In the genomic region with DNA sequence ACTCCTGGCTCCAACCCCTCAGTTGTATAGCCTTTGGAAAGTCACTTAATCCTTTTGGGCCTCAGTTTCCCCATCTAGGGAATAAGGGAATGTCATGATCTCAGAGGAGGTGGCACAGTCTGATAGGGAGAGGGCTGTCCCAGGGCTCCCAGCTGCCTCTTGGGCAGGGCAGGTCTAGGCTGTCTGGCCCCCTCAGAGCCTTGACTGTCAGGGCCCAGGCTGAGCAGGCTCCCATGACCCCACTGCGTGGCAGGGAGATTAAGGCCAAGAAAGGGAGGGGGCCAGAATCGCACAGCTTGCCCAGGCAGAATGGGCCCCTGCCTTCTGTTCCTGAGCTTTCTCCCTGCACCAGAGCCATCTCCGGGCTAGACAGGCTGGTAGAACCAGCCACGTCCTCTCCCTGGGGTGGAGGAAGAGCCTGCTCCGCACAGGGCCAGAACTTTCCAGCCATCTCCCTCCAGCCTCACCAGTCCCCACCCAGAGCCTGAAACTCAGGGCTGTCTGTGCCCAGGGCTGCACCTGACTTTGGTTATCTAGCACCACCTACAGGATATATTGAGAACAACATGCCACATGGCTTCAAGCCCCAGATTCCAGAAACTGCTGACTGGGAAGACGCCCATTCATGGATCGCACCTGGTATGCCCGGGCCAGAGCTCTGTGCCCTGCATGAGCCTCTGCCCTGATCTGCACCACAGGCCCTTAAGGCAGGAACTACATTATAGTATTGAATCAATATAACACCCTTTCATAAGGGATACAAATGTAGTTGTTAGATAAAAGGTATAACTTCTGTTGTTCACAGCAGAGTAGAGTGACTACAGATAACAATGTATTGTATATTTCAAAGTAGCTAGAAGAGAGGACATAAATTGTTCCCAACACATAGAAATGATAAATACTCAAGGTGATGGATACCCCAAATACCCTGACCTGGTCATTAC, we compare ENCODE assay signal across 1 cellular context.
TF ChIP-seq lines count a peak whose summit lies in the region.

No MANE protein-coding gene starts in this region.

TF ChIP-seq in K562, 482 proteins besides CTCF, POLR2A, EP300 and RAD21 (continued from another document and continues in another):
- TF ChIP-seq, protein P1, sequence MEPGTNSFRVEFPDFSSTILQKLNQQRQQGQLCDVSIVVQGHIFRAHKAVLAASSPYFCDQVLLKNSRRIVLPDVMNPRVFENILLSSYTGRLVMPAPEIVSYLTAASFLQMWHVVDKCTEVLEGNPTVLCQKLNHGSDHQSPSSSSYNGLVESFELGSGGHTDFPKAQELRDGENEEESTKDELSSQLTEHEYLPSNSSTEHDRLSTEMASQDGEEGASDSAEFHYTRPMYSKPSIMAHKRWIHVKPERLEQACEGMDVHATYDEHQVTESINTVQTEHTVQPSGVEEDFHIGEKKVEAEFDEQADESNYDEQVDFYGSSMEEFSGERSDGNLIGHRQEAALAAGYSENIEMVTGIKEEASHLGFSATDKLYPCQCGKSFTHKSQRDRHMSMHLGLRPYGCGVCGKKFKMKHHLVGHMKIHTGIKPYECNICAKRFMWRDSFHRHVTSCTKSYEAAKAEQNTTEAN (CRISPR knock-in tag; IDR thresholded peaks at IDR 0.05) = no peak
- peak; percentile 88 for TF ChIP-seq ARID2 (IDR thresholded peaks at IDR 0.05)
- TF ChIP-seq MAFK (IDR thresholded peaks at IDR 0.05; ENCODE audit: low read length) = peak; percentile 84
- TF ChIP-seq ASH1L (IDR thresholded peaks at IDR 0.05; ENCODE audit: borderline replicate concordance, low read depth, partially characterized antibody) = no peak
- TF ChIP-seq RAD51 (IDR thresholded peaks at IDR 0.05; ENCODE audit: borderline replicate concordance, low read depth) = no peak
- TF ChIP-seq, protein P2, sequence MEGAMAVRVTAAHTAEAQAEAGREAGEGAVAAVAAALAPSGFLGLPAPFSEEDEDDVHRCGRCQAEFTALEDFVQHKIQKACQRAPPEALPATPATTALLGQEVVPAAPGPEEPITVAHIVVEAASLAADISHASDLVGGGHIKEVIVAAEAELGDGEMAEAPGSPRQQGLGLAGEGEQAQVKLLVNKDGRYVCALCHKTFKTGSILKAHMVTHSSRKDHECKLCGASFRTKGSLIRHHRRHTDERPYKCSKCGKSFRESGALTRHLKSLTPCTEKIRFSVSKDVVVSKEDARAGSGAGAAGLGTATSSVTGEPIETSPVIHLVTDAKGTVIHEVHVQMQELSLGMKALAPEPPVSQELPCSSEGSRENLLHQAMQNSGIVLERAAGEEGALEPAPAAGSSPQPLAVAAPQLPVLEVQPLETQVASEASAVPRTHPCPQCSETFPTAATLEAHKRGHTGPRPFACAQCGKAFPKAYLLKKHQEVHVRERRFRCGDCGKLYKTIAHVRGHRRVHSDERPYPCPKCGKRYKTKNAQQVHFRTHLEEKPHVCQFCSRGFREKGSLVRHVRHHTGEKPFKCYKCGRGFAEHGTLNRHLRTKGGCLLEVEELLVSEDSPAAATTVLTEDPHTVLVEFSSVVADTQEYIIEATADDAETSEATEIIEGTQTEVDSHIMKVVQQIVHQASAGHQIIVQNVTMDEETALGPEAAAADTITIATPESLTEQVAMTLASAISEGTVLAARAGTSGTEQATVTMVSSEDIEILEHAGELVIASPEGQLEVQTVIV (CRISPR knock-in tag; IDR thresholded peaks at IDR 0.05; ENCODE audit: borderline replicate concordance) = no peak
- TF ChIP-seq RBM25 (IDR thresholded peaks at IDR 0.05; ENCODE audit: low read depth, low read length, severe bottlenecking) = no peak
- TF ChIP-seq, protein P3, sequence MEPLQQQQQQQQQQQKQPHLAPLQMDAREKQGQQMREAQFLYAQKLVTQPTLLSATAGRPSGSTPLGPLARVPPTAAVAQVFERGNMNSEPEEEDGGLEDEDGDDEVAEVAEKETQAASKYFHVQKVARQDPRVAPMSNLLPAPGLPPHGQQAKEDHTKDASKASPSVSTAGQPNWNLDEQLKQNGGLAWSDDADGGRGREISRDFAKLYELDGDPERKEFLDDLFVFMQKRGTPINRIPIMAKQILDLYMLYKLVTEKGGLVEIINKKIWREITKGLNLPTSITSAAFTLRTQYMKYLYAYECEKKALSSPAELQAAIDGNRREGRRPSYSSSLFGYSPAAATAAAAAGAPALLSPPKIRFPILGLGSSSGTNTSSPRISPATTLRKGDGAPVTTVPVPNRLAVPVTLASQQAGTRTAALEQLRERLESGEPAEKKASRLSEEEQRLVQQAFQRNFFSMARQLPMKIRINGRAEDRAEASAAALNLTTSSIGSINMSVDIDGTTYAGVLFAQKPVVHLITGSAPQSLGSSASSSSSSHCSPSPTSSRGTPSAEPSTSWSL (CRISPR knock-in tag; IDR thresholded peaks at IDR 0.05; ENCODE audit: borderline replicate concordance) = no peak
- no peak for TF ChIP-seq PURB (CRISPR knock-in tag; IDR thresholded peaks at IDR 0.05; ENCODE audit: low read depth)
- no peak for TF ChIP-seq GABPA (tag; conservative IDR thresholded peaks at IDR 0.05; ENCODE audit: low read depth)
- TF ChIP-seq, protein P4, sequence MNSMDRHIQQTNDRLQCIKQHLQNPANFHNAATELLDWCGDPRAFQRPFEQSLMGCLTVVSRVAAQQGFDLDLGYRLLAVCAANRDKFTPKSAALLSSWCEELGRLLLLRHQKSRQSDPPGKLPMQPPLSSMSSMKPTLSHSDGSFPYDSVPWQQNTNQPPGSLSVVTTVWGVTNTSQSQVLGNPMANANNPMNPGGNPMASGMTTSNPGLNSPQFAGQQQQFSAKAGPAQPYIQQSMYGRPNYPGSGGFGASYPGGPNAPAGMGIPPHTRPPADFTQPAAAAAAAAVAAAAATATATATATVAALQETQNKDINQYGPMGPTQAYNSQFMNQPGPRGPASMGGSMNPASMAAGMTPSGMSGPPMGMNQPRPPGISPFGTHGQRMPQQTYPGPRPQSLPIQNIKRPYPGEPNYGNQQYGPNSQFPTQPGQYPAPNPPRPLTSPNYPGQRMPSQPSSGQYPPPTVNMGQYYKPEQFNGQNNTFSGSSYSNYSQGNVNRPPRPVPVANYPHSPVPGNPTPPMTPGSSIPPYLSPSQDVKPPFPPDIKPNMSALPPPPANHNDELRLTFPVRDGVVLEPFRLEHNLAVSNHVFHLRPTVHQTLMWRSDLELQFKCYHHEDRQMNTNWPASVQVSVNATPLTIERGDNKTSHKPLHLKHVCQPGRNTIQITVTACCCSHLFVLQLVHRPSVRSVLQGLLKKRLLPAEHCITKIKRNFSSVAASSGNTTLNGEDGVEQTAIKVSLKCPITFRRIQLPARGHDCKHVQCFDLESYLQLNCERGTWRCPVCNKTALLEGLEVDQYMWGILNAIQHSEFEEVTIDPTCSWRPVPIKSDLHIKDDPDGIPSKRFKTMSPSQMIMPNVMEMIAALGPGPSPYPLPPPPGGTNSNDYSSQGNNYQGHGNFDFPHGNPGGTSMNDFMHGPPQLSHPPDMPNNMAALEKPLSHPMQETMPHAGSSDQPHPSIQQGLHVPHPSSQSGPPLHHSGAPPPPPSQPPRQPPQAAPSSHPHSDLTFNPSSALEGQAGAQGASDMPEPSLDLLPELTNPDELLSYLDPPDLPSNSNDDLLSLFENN (IDR thresholded peaks at IDR 0.05; ENCODE audit: low read depth in 2 of 2, low read length in 2 of 2) = no peak
- TF ChIP-seq MAFF (IDR thresholded peaks at IDR 0.05; ENCODE audit: low read length) = peak; percentile 79
- no peak for TF ChIP-seq ZNF212 (CRISPR knock-in tag; IDR thresholded peaks at IDR 0.05)
- no peak for TF ChIP-seq ILK (tag; IDR thresholded peaks at IDR 0.05; ENCODE audit: borderline replicate concordance, low read depth)
- no peak for TF ChIP-seq ADNP (tag; IDR thresholded peaks at IDR 0.05)
- no peak for TF ChIP-seq SP2 (IDR thresholded peaks at IDR 0.05; ENCODE audit: extremely low read depth, low read depth, low read length, poor library complexity, severe bottlenecking)
- TF ChIP-seq, protein P5, sequence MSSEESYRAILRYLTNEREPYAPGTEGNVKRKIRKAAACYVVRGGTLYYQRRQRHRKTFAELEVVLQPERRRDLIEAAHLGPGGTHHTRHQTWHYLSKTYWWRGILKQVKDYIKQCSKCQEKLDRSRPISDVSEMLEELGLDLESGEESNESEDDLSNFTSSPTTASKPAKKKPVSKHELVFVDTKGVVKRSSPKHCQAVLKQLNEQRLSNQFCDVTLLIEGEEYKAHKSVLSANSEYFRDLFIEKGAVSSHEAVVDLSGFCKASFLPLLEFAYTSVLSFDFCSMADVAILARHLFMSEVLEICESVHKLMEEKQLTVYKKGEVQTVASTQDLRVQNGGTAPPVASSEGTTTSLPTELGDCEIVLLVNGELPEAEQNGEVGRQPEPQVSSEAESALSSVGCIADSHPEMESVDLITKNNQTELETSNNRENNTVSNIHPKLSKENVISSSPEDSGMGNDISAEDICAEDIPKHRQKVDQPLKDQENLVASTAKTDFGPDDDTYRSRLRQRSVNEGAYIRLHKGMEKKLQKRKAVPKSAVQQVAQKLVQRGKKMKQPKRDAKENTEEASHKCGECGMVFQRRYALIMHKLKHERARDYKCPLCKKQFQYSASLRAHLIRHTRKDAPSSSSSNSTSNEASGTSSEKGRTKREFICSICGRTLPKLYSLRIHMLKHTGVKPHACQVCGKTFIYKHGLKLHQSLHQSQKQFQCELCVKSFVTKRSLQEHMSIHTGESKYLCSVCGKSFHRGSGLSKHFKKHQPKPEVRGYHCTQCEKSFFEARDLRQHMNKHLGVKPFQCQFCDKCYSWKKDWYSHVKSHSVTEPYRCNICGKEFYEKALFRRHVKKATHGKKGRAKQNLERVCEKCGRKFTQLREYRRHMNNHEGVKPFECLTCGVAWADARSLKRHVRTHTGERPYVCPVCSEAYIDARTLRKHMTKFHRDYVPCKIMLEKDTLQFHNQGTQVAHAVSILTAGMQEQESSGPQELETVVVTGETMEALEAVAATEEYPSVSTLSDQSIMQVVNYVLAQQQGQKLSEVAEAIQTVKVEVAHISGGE (CRISPR knock-in tag; IDR thresholded peaks at IDR 0.05) = no peak
- TF ChIP-seq ZNF124 (CRISPR knock-in tag; IDR thresholded peaks at IDR 0.05) = no peak
- TF ChIP-seq, protein P6, sequence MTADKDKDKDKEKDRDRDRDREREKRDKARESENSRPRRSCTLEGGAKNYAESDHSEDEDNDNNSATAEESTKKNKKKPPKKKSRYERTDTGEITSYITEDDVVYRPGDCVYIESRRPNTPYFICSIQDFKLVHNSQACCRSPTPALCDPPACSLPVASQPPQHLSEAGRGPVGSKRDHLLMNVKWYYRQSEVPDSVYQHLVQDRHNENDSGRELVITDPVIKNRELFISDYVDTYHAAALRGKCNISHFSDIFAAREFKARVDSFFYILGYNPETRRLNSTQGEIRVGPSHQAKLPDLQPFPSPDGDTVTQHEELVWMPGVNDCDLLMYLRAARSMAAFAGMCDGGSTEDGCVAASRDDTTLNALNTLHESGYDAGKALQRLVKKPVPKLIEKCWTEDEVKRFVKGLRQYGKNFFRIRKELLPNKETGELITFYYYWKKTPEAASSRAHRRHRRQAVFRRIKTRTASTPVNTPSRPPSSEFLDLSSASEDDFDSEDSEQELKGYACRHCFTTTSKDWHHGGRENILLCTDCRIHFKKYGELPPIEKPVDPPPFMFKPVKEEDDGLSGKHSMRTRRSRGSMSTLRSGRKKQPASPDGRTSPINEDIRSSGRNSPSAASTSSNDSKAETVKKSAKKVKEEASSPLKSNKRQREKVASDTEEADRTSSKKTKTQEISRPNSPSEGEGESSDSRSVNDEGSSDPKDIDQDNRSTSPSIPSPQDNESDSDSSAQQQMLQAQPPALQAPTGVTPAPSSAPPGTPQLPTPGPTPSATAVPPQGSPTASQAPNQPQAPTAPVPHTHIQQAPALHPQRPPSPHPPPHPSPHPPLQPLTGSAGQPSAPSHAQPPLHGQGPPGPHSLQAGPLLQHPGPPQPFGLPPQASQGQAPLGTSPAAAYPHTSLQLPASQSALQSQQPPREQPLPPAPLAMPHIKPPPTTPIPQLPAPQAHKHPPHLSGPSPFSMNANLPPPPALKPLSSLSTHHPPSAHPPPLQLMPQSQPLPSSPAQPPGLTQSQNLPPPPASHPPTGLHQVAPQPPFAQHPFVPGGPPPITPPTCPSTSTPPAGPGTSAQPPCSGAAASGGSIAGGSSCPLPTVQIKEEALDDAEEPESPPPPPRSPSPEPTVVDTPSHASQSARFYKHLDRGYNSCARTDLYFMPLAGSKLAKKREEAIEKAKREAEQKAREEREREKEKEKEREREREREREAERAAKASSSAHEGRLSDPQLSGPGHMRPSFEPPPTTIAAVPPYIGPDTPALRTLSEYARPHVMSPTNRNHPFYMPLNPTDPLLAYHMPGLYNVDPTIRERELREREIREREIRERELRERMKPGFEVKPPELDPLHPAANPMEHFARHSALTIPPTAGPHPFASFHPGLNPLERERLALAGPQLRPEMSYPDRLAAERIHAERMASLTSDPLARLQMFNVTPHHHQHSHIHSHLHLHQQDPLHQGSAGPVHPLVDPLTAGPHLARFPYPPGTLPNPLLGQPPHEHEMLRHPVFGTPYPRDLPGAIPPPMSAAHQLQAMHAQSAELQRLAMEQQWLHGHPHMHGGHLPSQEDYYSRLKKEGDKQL (CRISPR knock-in tag; IDR thresholded peaks at IDR 0.05; ENCODE audit: borderline replicate concordance) = no peak
- no peak for TF ChIP-seq RUNX1 (IDR thresholded peaks at IDR 0.05; ENCODE audit: low read depth)
- TF ChIP-seq ZNF699 (CRISPR knock-in tag; IDR thresholded peaks at IDR 0.05; ENCODE audit: insufficient replicate concordance) = no peak
- no peak for TF ChIP-seq SMARCA5 (IDR thresholded peaks at IDR 0.05)
- no peak for TF ChIP-seq DMBX1 (CRISPR knock-in tag; IDR thresholded peaks at IDR 0.05; ENCODE audit: borderline replicate concordance)
- TF ChIP-seq, protein P7, sequence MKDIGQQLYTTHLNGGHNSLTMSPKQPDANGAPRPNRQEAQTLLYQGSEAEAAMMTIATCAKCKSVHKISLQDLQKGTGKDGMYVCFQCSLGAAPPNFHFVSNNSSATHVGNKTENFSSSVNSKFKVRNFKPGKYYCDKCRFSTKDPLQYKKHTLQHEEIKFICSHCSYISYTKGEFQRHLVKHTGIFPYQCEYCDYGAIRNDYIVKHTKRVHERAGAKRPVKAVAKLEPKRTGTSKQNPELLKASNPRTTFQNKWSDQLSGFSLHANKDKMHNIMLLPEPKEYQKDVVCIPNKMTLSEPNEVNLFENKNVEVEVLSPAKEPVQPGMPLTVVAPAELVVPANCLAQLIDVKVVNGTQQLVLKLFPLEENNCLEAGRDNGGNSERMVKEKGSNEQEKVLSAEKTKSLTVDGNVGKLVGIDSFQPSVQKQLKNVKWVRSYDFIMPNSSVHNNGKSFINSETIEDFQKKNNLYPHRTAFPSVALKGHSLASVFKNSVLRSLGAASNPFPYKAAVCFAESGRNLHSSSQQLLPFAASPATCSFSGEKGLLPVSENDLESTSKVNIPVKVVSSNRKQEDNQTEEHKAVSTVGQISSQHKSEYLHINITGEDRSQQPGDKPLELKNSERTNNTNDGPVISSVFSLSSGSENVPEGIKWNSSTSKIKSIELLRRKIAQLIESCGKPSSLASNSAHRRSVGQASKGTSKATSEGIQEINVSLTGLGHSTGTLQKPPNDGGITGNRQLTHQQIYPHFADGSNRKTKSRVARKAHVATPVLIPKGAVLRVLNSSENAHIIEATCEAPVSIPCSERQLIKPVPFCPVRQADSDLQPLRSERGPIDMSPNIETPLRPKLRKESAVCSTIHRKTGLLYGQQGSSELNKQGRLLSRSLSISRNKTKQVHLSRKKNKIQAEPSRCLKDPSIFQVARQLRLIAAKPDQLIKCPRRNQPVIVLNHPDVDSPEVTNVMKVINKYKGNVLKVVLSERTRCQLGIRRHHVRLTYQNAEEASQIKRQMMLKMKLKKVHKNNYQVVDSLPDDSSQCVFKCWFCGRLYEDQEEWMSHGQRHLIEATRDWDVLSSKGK (CRISPR knock-in tag; IDR thresholded peaks at IDR 0.05) = no peak
- TF ChIP-seq, protein P8, sequence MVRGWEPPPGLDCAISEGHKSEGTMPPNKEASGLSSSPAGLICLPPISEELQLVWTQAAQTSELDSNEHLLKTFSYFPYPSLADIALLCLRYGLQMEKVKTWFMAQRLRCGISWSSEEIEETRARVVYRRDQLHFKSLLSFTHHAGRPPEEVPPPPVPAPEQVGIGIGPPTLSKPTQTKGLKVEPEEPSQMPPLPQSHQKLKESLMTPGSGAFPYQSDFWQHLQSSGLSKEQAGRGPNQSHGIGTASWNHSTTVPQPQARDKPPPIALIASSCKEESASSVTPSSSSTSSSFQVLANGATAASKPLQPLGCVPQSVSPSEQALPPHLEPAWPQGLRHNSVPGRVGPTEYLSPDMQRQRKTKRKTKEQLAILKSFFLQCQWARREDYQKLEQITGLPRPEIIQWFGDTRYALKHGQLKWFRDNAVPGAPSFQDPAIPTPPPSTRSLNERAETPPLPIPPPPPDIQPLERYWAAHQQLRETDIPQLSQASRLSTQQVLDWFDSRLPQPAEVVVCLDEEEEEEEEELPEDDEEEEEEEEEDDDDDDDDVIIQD (CRISPR knock-in tag; IDR thresholded peaks at IDR 0.05) = no peak
